ENCODE assay signal across 9 cellular contexts in the genomic region with DNA sequence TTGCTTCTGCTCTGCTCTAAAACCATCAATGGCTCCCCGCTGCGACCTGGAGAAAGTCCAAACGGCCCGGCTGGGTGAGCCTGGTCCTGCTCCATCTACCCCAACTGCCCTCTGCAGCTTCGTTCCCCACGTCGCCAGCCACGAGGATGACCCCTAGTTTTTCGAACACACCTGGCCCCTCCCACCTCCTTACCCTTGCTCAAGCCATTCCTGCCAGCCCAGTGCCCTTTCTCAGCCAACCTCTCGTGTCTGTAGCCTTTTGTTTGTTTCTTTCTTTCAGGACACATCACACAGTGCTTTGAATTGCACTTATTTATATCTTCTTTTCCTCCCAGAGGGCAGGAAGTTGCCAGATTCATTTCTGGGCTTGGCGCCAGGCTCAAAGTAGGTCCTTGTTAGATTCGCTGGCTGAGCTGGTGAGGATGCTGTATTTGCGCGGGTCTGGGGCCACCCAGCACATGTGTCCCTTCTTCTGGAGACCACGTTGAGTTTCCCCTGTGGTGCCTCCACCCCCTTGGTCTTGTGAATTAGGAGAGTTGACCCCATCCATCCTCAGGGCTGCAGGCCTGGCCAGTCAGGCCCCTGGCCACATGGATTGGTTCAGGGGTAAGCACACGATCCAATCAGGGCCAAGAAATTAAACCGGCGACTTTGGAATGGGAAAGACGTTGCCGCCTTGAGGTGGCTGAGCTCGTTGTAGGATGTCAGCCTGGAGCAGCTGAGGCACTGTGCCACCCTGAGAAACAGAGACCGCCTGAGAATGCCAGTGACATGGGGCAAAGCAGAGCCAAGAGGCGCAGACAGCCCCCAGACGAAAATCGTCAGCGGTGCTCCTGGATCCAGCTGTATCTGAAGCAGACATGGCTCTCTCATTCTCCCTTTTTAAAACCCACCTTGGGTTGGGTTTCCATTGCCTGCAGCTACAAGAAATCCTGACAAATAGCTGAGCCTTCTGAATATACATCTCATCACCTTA.
DNase-seq lines count a peak whose midpoint lies in the region; ATAC-seq and TF ChIP-seq lines count a peak whose summit lies in the region.
"Had no signal": no experiment of that assay in that cellular context is flagged by ENCODE, and none has a peak within 500 bp of the region (broad histone marks: within the 10 kb centered on the region; RNA-seq: fewer than 3 reads in every experiment).

No MANE protein-coding gene starts in this region.

- no peaks in the 10 kb centered on the region for H3K36me3 ChIP-seq in BLaER1
- no peaks in the 10 kb centered on the region for H3K36me3 ChIP-seq in cardiac muscle cell

- intact Hi-C loops in activated CD8-positive, alpha-beta T cell treated with anti-CD3 and anti-CD28 coated beads for 36 hours (cut with micrococcal nuclease) = no loop called here
- intact Hi-C loops in sciatic nerve (cut with DNase I) = no loop called here

- no peaks in the 10 kb centered on the region for H3K36me3 Mint-ChIP-seq in activated CD8-positive, alpha-beta T cell treated with anti-CD3 and anti-CD28 coated beads for 36 hours (ENCODE audit: low read depth)
- H3K36me3 Mint-ChIP-seq: activated naive CD8-positive, alpha-beta T cell had no signal

- H3K4me2 ChIP-seq in BLaER1 = peak overlapping the region; percentile 88

- peak overlapping the region; percentile 40 for H3K27ac Mint-ChIP-seq in activated CD8-positive, alpha-beta T cell treated with anti-CD3 and anti-CD28 coated beads for 36 hours
- H3K27ac Mint-ChIP-seq: activated naive CD8-positive, alpha-beta T cell had no signal

- H3K9me3 Mint-ChIP-seq in activated CD8-positive, alpha-beta T cell treated with anti-CD3 and anti-CD28 coated beads for 36 hours = no peaks in the 10 kb centered on the region

- peaks cover 38% of the 10 kb centered on the region for H3K27me3 ChIP-seq in BLaER1
- no peaks in the 10 kb centered on the region for H3K27me3 ChIP-seq in cardiac muscle cell

- H3K4me3 ChIP-seq in BLaER1 (peak overlapping the region; percentile 47), cardiac muscle cell (no peak overlapping the region)

- H4K20me1 ChIP-seq in BLaER1 = peaks cover 30% of the 10 kb centered on the region

- H3K9ac ChIP-seq in BLaER1 = peak overlapping the region; percentile 20; the same call in 1 of the 2 replicates

- peaks cover 30% of the 10 kb centered on the region for H3K4me1 Mint-ChIP-seq in activated CD8-positive, alpha-beta T cell treated with anti-CD3 and anti-CD28 coated beads for 36 hours (ENCODE audit: low read depth)

- H3K27ac ChIP-seq in BLaER1 (peak overlapping the region; percentile 36; the same call in 1 of the 2 replicates), cardiac muscle cell (no peak overlapping the region)

- H3K4me1 ChIP-seq in BLaER1 (peaks cover 100% of the 10 kb centered on the region), cardiac muscle cell (ENCODE audit: low read depth) (no peaks in the 10 kb centered on the region)

- ATAC-seq in activated CD8-positive, alpha-beta T cell treated with anti-CD3 and anti-CD28 coated beads for 36 hours = no peak
- ATAC-seq in sciatic nerve (peak; percentile 79), GM19324 (IDR thresholded peaks at IDR 0.05; ENCODE audit: low FRiP score, unreplicated experiment) (no peak)

- POLR2A ChIA-PET in activated CD8-positive, alpha-beta T cell treated with anti-CD3 and anti-CD28 coated beads for 36 hours (lab: Charles Lee) = no interaction called here

- H3K9me3 ChIP-seq in BLaER1 (no peaks in the 10 kb centered on the region), cardiac muscle cell (ENCODE audit: low read depth) (no peaks in the 10 kb centered on the region)

- CTCF ChIA-PET in activated CD8-positive, alpha-beta T cell treated with anti-CD3 and anti-CD28 coated beads for 36 hours (lab: Charles Lee) = interaction anchor here (0.8 to 2.1 kb wide), 3 partner anchors 8 to 121 kb away, joined by 3 to 9 read pairs (median 3); no protein-coding TSS in a partner anchor

- H3K27me3 Mint-ChIP-seq in activated CD8-positive, alpha-beta T cell treated with anti-CD3 and anti-CD28 coated beads for 36 hours = peaks cover 8% of the 10 kb centered on the region

- no peak for TF ChIP-seq CTCF in activated CD8-positive, alpha-beta T cell treated with anti-CD3 and anti-CD28 coated beads for 36 hours (IDR thresholded peaks at IDR 0.05)
- TF ChIP-seq CTCF in cardiac muscle cell (IDR thresholded peaks at IDR 0.05; ENCODE audit: low read depth, low read length) = no peak

- DNase-seq in NCI-H1092 (lab: John Stamatoyannopoulos, UW) (peak; percentile 71), cardiac muscle cell (ENCODE audit: low read depth in 1 of 2, low spot score in 1 of 2) (peak; percentile 37 to 94), sciatic nerve (ENCODE audit: low spot score) (peak; percentile 91), NAMALWA (ENCODE audit: low spot score) (no peak), activated gamma-delta T cell treated with Interleukin-2 at 50 U/mL for 16 hours (no peak)
- peak; percentile 31 for DNase-seq in activated CD8-positive, alpha-beta T cell treated with anti-CD3 and anti-CD28 coated beads for 36 hours

- no peak overlapping the region for H3K4me3 Mint-ChIP-seq in activated CD8-positive, alpha-beta T cell treated with anti-CD3 and anti-CD28 coated beads for 36 hours
- H3K4me3 Mint-ChIP-seq: activated naive CD8-positive, alpha-beta T cell had no signal

Comparison
In these comparisons a context has a peak if more than half of its experiments do, and no peak if none do; other contexts are left out.
1. DNase-seq: peak in NCI-H1092 (single experiment), activated CD8-positive, alpha-beta T cell treated with anti-CD3 and anti-CD28 coated beads for 36 hours (single experiment), cardiac muscle cell (2 of 2) and sciatic nerve (single experiment); none in NAMALWA (single experiment) and activated gamma-delta T cell treated with Interleukin-2 at 50 U/mL for 16 hours (single experiment).